28 cellular contexts compared by ENCODE assay signal in the genomic region with DNA sequence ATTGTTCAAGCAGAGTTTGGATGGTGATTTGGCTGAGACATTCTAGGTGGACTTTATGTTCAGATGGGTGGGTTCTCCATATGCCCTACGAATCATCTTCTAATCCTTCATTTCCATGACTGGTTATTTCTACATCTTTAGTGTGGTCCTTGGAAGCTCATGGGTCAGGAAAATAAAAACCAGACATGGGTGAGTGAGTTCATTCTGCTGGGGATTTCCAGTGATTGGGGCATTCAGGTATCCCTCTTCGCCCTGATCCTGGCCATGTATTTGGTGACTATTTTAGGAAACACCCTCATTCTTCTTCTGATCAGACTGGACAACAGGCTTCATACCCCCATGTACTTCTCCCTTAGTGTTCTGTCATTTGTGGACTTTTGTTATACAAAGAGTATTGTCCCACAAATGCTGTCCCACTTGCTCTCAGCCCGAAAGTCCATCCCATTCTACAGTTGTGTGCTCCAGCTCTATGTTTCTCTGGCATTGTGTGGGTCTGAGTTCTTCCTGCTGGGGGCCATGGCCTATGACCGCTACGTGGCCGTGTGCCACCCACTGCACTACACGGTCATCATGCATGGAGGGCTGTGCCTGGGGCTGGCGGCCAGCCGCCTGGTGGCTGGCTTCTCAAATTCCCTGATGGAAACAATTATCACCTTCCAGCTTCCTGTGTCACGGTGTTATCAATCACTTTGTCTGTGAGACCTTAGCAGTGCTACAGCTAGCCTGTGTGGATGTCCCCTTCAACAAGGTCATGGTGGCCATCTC. TPM values are rescaled to one million over a fixed set of nuclear protein-coding genes. Genes with fewer than 3 reads are reported as not detected.
"Had no signal": no experiment of that assay in that cellular context is flagged by ENCODE, and none has a peak within 500 bp of the region (broad histone marks: within the 10 kb centered on the region; RNA-seq: fewer than 3 reads in every experiment).

No MANE protein-coding gene starts in this region.

- ATAC-seq: left lung, right lobe of liver had no signal

- H3K4me1 ChIP-seq: ascending aorta, esophagus squamous epithelium, left lung, neural progenitor cell, right lobe of liver, testis, upper lobe of left lung had no signal

- H3K27me3 ChIP-seq: ascending aorta, esophagus squamous epithelium, left lung, neural progenitor cell, right lobe of liver, testis, upper lobe of left lung had no signal

- DNase-seq: activated CD4-positive, alpha-beta T cell treated with anti-CD3 and anti-CD28 coated beads, Interleukin-2, amount 50 U/mL, for 1 hour; activated CD4-positive, CD25-positive, alpha-beta regulatory T cell treated with anti-CD3 and anti-CD28 coated beads, Interleukin-2, amount 50 U/mL, for 72 hours; activated CD8-positive, alpha-beta memory T cell treated with anti-CD3 and anti-CD28 coated beads for 24 hours; activated CD8-positive, alpha-beta memory T cell treated with anti-CD3 and anti-CD28 coated beads, Interleukin-2, amount 50 U/mL, for 48 hours; activated effector memory CD4-positive, alpha-beta T cell treated with Interleukin-2 at 50 U/mL for 16 hours; activated naive CD4-positive, alpha-beta T cell treated with anti-CD3 and anti-CD28 coated beads, Interleukin-2, amount 50 U/mL, for 16 hours; activated T-cell treated with anti-CD3 and anti-CD28 coated beads, Interleukin-2, amount 50 U/mL, for 48 hours; effector CD8-positive, alpha-beta T cell; esophagus squamous epithelium; foreskin fibroblast; head of caudate nucleus; kidney; left lung; naive B cell; right lobe of liver; stimulated activated CD4-positive, alpha-beta T cell treated with anti-CD3 and anti-CD28 coated beads, Interleukin-4, amount 100 ng/mL, for 1 hour; T-helper 2 cell; testis had no signal

- FAIRE-seq: kidney had no signal

- H3K27ac ChIP-seq: ascending aorta, esophagus squamous epithelium, left lung, neural progenitor cell, right lobe of liver, testis, upper lobe of left lung, VCaP had no signal

RNA-seq across cellular contexts. Expression of a gene that starts 19.2 kb away (rescaled TPM):
- total RNA-seq: ascending aorta, chondrocyte, esophagus squamous epithelium, kidney, left lung, lung microvascular endothelial cell, osteocyte, pulmonary artery endothelial cell, right lobe of liver, smooth muscle cell, upper lobe of left lung had no signal
- polyA plus RNA-seq: smooth muscle cell had no signal

RNA-seq across cellular contexts. Expression of a gene that starts 26.3 kb away (rescaled TPM):
- total RNA-seq: ascending aorta, chondrocyte, esophagus squamous epithelium, kidney, left lung, lung microvascular endothelial cell, osteocyte, pulmonary artery endothelial cell, right lobe of liver, smooth muscle cell, upper lobe of left lung had no signal
- polyA plus RNA-seq: smooth muscle cell had no signal

RNA-seq across cellular contexts. Expression of a gene that starts 45.9 kb away (rescaled TPM):
- total RNA-seq: ascending aorta, chondrocyte, esophagus squamous epithelium, kidney, left lung, lung microvascular endothelial cell, mononuclear cell, osteocyte, pulmonary artery endothelial cell, right lobe of liver, smooth muscle cell, upper lobe of left lung had no signal
- polyA plus RNA-seq: smooth muscle cell had no signal
